1 cellular context compared by ENCODE assay signal in the genomic region with DNA sequence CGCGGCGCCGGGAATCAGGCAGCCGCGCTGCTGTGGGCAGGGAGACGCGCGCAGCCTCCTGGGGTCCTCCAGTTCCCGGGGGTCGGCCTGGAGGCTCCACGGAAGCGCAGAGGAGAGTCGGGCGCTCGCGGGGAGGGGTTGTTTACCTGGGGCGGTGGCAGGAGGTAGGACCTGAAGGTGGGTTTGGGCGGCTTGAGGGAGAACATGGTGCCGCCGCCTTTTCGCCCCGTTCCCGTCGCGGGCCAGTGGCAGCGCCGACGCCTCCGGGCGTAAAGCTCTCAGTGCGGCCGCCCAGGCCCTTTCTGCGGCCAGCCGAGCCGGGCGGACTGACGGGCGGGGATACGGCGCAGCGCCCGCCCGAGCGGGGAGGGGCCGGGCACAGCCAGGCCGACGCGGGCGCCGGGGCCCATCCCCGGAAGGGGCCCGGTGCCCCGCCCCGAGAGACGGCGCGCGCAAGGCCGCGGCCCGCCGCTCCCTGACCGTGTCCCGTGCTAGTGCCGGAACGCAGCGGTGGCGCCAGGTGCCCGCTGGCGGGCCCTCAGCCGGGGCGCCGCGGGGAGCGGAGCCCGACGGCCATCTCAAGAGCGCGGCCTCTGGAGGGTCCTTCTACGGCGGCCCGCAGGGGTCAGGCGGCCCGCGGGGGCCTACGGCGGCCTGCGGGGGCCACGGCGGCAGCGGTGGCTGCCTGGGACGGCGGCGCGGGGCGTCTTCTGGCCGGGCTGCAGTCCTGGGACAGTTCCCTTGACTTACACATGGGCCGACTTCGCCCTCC.
TF ChIP-seq lines count a peak whose summit lies in the region.

TSS of gene MTMR10 (minus strand) at position 328 of the 772 bp plus-strand sequence. CDS start at position 206, 122 bp downstream.

TF ChIP-seq in A549, 52 proteins besides CTCF, POLR2A, EP300 and RAD21 (continued from another document):
- TF ChIP-seq E2F6 (IDR thresholded peaks at IDR 0.05; ENCODE audit: borderline replicate concordance, low read depth) (no peak), NPAS2 (CRISPR knock-in tag; IDR thresholded peaks at IDR 0.05; ENCODE audit: borderline replicate concordance) (0 out of 2 replicates have a peak, but pooled peaks have one; percentile 25), TP53 (CRISPR knock-in tag; IDR thresholded peaks at IDR 0.05) (0 out of 2 replicates have a peak, but pooled peaks have one; percentile 31), FOSL2 (IDR thresholded peaks at IDR 0.05) (no peak), FOSL2 (CRISPR knock-in tag; IDR thresholded peaks at IDR 0.05) (peak; percentile 19; the same call in 1 of the 2 replicates)
TF ChIP-seq in A549: peak in this region for 10.
